Comparison of ENCODE assay signal across 29 cellular contexts in the genomic region with DNA sequence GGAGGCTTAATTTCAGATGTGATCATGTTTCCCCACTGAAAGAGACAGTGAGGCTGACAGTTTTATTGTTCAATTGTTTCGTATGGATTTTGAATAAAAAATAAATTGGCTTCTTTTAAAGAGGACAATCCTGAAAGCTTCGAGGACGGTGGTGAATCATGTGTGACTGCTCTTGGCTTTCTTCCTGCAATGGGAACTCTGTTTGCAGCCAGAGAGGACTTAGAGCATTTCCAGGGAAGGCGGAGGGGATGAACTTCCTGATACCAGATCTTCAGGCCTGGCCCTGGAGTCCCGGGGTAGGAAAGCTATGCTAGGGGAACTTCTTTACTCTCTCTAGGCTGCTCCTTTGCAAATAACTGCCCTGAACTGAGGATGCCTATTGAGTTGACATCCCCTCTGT.
DNase-seq lines count a peak whose midpoint lies in the region; TF ChIP-seq lines count a peak whose summit lies in the region.
"Had no signal": no experiment of that assay in that cellular context is flagged by ENCODE, and none has a peak within 500 bp of the region (broad histone marks: within the 10 kb centered on the region; RNA-seq: fewer than 3 reads in every experiment).

No MANE protein-coding gene starts in this region.

- no peak overlapping the region for H3K4me3 Mint-ChIP-seq in CD4-positive, alpha-beta memory T cell
- H3K4me3 Mint-ChIP-seq: activated CD4-positive, alpha-beta T cell treated with anti-CD3 and anti-CD28 coated beads for 36 hours; activated naive CD4-positive, alpha-beta T cell treated with anti-CD3 and anti-CD28 coated beads for 36 hours; activated T-cell treated with anti-CD3 and anti-CD28 coated beads, Interleukin-2, amount 50 U/mL, for 72 hours; natural killer cell treated with Interleukin-12 subunit alpha and Interleukin-12 subunit beta and Interleukin-15 and Interleukin-18, amount 100 ng/mL, for 72 hours; T-helper 1 cell treated with Interleukin-12 subunit alpha and Interleukin-12 subunit beta and Interleukin-4 antibody, amounts not matched to agents 30 μg/mL and 1 μg/mL, for 36 hours had no signal

- H3K9me3 ChIP-seq in AG04450 (ENCODE audit: control insufficient read depth, insufficient read depth, low read length): peaks cover 9% of the 10 kb centered on the region; the same call in 1 of the 2 replicates
- no peaks in the 10 kb centered on the region for H3K9me3 ChIP-seq in CD4-positive, alpha-beta memory T cell (ENCODE audit: control insufficient read depth in 1 of 2, low read length in 2 of 2)
- H3K9me3 ChIP-seq: ascending aorta, Caco-2, HAP-1, pancreas, upper lobe of right lung had no signal

- H3K27me3 ChIP-seq in AG04450 (ENCODE audit: control insufficient read depth, insufficient read depth, low read length): no peaks in the 10 kb centered on the region
- H3K27me3 ChIP-seq in CD4-positive, alpha-beta memory T cell (ENCODE audit: insufficient read depth, low read length): no peaks in the 10 kb centered on the region
- H3K27me3 ChIP-seq: ascending aorta, BLaER1, upper lobe of right lung had no signal

- no peak for TF ChIP-seq CTCF in AG04450 (IDR thresholded peaks at IDR 0.05; ENCODE audit: low read depth, low read length)
- TF ChIP-seq CTCF in cardiac fibroblast (IDR thresholded peaks at IDR 0.05; ENCODE audit: low read depth, low read length): no peak

- no peak for DNase-seq in AG04450 (ENCODE audit: low read depth, low spot score)
- DNase-seq in HCEC 1CT: peak; percentile 77
- peak; percentile 25 to 29 for DNase-seq in cardiac fibroblast (ENCODE audit: low read depth in 2 of 2)
- peak; percentile 53 for DNase-seq in hepatic stellate cell (ENCODE audit: low spot score)
- DNase-seq in SHP77 (lab: John Stamatoyannopoulos, UW): no peak
- DNase-seq in stimulated activated CD4-positive, alpha-beta T cell treated with anti-CD3 and anti-CD28 coated beads, Interleukin-2, amount 100 ng/mL, for 48 hours: no peak
- no peak for DNase-seq in NCI-H187 treated with DMSO at 0.1 percent for 48 hours (lab: John Stamatoyannopoulos, UW)
- no peak for DNase-seq in CD4-positive, alpha-beta memory T cell
- DNase-seq: 8988T; activated CD4-positive, alpha-beta T cell treated with anti-CD3 and anti-CD28 coated beads for 36 hours; activated naive CD4-positive, alpha-beta T cell treated with anti-CD3 and anti-CD28 coated beads for 36 hours; activated T-cell treated with anti-CD3 and anti-CD28 coated beads, Interleukin-2, amount 50 U/mL, for 72 hours; Caco-2; effector CD4-positive, alpha-beta T cell; heart left ventricle; Kasumi-1; left ventricle myocardium superior; NCI-H1048; NCI-H446 treated with DMSO at 0.1 percent for 48 hours; NK-92 treated with Interleukin-12 subunit alpha and Interleukin-12 subunit beta, amount 100 ng/mL, for 24 hours; pancreas; sigmoid colon; substantia nigra; upper lobe of right lung had no signal

- intact Hi-C loops in CD4-positive, alpha-beta memory T cell (cut with micrococcal nuclease): no loop called here

- no peaks in the 10 kb centered on the region for H3K36me3 Mint-ChIP-seq in CD4-positive, alpha-beta memory T cell
- H3K36me3 Mint-ChIP-seq: natural killer cell treated with Interleukin-12 subunit alpha and Interleukin-12 subunit beta and Interleukin-15 and Interleukin-18, amount 100 ng/mL, for 72 hours had no signal

- no peaks in the 10 kb centered on the region for H3K4me1 Mint-ChIP-seq in CD4-positive, alpha-beta memory T cell
- H3K4me1 Mint-ChIP-seq: activated CD4-positive, alpha-beta T cell treated with anti-CD3 and anti-CD28 coated beads for 36 hours had no signal

- H3K4me1 ChIP-seq in CD4-positive, alpha-beta memory T cell (ENCODE audit: insufficient read depth, low read length): no peaks in the 10 kb centered on the region
- H3K4me1 ChIP-seq: ascending aorta, BLaER1, Caco-2, HAP-1, heart left ventricle, pancreas, sigmoid colon, upper lobe of right lung had no signal

- H3K27me3 Mint-ChIP-seq in CD4-positive, alpha-beta memory T cell: peaks cover 17 to 27% of the 10 kb centered on the region in 2 donors

- no peak overlapping the region for H3K27ac Mint-ChIP-seq in CD4-positive, alpha-beta memory T cell
- H3K27ac Mint-ChIP-seq: activated CD4-positive, alpha-beta T cell treated with anti-CD3 and anti-CD28 coated beads for 36 hours; activated naive CD4-positive, alpha-beta T cell treated with anti-CD3 and anti-CD28 coated beads for 36 hours; activated T-cell treated with anti-CD3 and anti-CD28 coated beads, Interleukin-2, amount 50 U/mL, for 72 hours; natural killer cell treated with Interleukin-12 subunit alpha and Interleukin-12 subunit beta and Interleukin-15 and Interleukin-18, amount 100 ng/mL, for 72 hours; T-helper 1 cell treated with Interleukin-12 subunit alpha and Interleukin-12 subunit beta and Interleukin-4 antibody, amounts not matched to agents 30 μg/mL and 1 μg/mL, for 36 hours had no signal

- H3K27ac ChIP-seq in AG04450 (ENCODE audit: low read depth, low read length): peak overlapping the region; percentile 22
- no peak overlapping the region for H3K27ac ChIP-seq in CD4-positive, alpha-beta memory T cell (ENCODE audit: low read depth, low read length)
- H3K27ac ChIP-seq: ascending aorta, BLaER1, heart left ventricle, pancreas, sigmoid colon, upper lobe of right lung had no signal

- H3K4me3 ChIP-seq in AG04450 (ENCODE audit: low read depth, low read length): no peak overlapping the region
- H3K4me3 ChIP-seq in cardiac fibroblast (replicated peaks in 1 of 2; ENCODE audit: low read depth in 2 of 2, low read length in 2 of 2): no peak overlapping the region
- no peak overlapping the region for H3K4me3 ChIP-seq in CD4-positive, alpha-beta memory T cell (ENCODE audit: low read length in 2 of 2)
- H3K4me3 ChIP-seq: ascending aorta, BLaER1, HAP-1, heart left ventricle, pancreas, sigmoid colon, upper lobe of right lung had no signal

- CTCF ChIA-PET in AG04450 (lab: Charles Lee): no interaction called here
- CTCF ChIA-PET in CD4-positive, alpha-beta memory T cell (lab: Charles Lee; ENCODE audit: partially characterized antibody): no interaction called here

- peaks cover 0 to 10% (median 7%) of the 10 kb centered on the region in 8 donors for H3K9me3 Mint-ChIP-seq in CD4-positive, alpha-beta memory T cell
- H3K9me3 Mint-ChIP-seq: activated naive CD4-positive, alpha-beta T cell treated with anti-CD3 and anti-CD28 coated beads for 36 hours; activated T-cell treated with anti-CD3 and anti-CD28 coated beads, Interleukin-2, amount 50 U/mL, for 72 hours; natural killer cell treated with Interleukin-12 subunit alpha and Interleukin-12 subunit beta and Interleukin-15 and Interleukin-18, amount 100 ng/mL, for 72 hours had no signal

- H3K36me3 ChIP-seq in CD4-positive, alpha-beta memory T cell (ENCODE audit: insufficient read depth, low read length): no peaks in the 10 kb centered on the region
- H3K36me3 ChIP-seq: ascending aorta, BLaER1, HAP-1, heart left ventricle, pancreas, sigmoid colon, upper lobe of right lung had no signal

- POLR2A ChIA-PET in AG04450 (lab: Yijun Ruan, JAX): no interaction called here
- POLR2A ChIA-PET in CD4-positive, alpha-beta memory T cell (lab: Charles Lee; ENCODE audit: partially characterized antibody): no interaction called here

Comparison
In these comparisons a context has a peak if more than half of its experiments do, and no peak if none do; other contexts are left out.
1. DNase-seq: peak in HCEC 1CT (single experiment), cardiac fibroblast (2 of 2) and hepatic stellate cell (single experiment); none in AG04450 (single experiment), SHP77 (0 of 2), stimulated activated CD4-positive, alpha-beta T cell treated with anti-CD3 and anti-CD28 coated beads, Interleukin-2, amount 100 ng/mL, for 48 hours (0 of 2), NCI-H187 treated with DMSO at 0.1 percent for 48 hours (single experiment) and CD4-positive, alpha-beta memory T cell (0 of 5).